Comparison of ENCODE assay signal across 1 cellular context in the genomic region with DNA sequence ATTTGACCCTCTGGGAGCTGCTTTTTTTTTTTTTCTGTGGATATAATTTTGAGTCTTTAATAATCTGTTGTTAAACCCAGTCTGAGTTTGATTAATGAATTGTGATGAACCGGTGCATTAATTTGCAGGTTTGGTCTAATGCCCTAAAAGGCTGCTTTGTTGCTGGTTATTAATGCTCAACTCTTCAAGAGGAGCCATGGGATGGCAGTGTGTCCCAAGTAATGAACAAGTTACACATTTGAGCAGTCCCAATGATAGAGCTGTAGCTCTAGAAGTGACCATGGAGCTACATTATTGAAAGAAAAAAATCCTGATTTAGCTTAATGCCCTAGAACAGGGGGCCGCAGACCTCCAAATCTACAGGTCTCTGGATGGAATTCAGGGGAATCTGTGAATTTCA.
TF ChIP-seq lines count a peak whose summit lies in the region.

No MANE protein-coding gene starts in this region.

TF ChIP-seq in HCT116, 20 proteins besides CTCF, POLR2A, EP300 and RAD21 (continued from another document):
- TF ChIP-seq YY1 (IDR thresholded peaks at IDR 0.05; ENCODE audit: extremely low read depth, insufficient replicate concordance, low read depth, low read length) (no peak), POLR2AphosphoS5 (IDR thresholded peaks at IDR 0.05; ENCODE audit: low read depth, low read length) (no peak), ELF1 (IDR thresholded peaks at IDR 0.05; ENCODE audit: borderline replicate concordance, low read depth) (no peak)
TF ChIP-seq in HCT116: peak in this region for 0.
